Comparison of ENCODE assay signal across 10 cellular contexts in genomic region chr15:88701561-88702095, GRCh38.
DNase-seq lines count a peak whose midpoint lies in the region; ATAC-seq and TF ChIP-seq lines count a peak whose summit lies in the region.
"Had no signal": no experiment of that assay in that cellular context is flagged by ENCODE, and none has a peak within 500 bp of the region (broad histone marks: within the 10 kb centered on the region; RNA-seq: fewer than 3 reads in every experiment).

No MANE protein-coding gene starts in this region.

- H3K4me3 ChIP-seq in osteoblast (ENCODE audit: insufficient read depth, low read length) = no peak overlapping the region

- no peak overlapping the region for H3K27ac Mint-ChIP-seq in activated CD4-positive, alpha-beta memory T cell treated with anti-CD3 and anti-CD28 coated beads, Interleukin-2, amount 10 ng/mL, durations not matched to agents 7 days and 5 days

- CTCF ChIA-PET in activated CD4-positive, alpha-beta memory T cell treated with anti-CD3 and anti-CD28 coated beads, Interleukin-2, amount 10 ng/mL, durations not matched to agents 7 days and 5 days (lab: Charles Lee) = interaction anchor here (1.2 to 1.5 kb wide), 2 partner anchors 64 to 77 kb away, joined by 3 to 6 read pairs; no protein-coding TSS in a partner anchor

- no peak overlapping the region for H3K4me2 ChIP-seq in osteoblast (ENCODE audit: insufficient read depth, low read length)

- no peak overlapping the region for H2AFZ ChIP-seq in osteoblast (ENCODE audit: low read length)
- H2AFZ ChIP-seq: parathyroid adenoma had no signal

- no peaks in the 10 kb centered on the region for H3K9me3 Mint-ChIP-seq in activated CD4-positive, alpha-beta memory T cell treated with anti-CD3 and anti-CD28 coated beads, Interleukin-2, amount 10 ng/mL, durations not matched to agents 7 days and 5 days

- no peak overlapping the region for H3K27ac ChIP-seq in osteoblast (ENCODE audit: low read depth, low read length)
- H3K27ac ChIP-seq: parathyroid adenoma had no signal

- ATAC-seq in HG03159 (IDR thresholded peaks at IDR 0.05; ENCODE audit: unreplicated experiment) = peak; percentile 46
- no peak for ATAC-seq in HG02970 (IDR thresholded peaks at IDR 0.05; ENCODE audit: low FRiP score, unreplicated experiment)

- TF ChIP-seq CTCF in osteoblast (IDR thresholded peaks at IDR 0.05; ENCODE audit: extremely low read depth, low read depth, low read length) = peak; percentile 31

- H3K79me2 ChIP-seq in osteoblast (ENCODE audit: insufficient read depth, low read length) = no peaks in the 10 kb centered on the region
- H3K79me2 ChIP-seq: parathyroid adenoma had no signal

- H3K4me1 Mint-ChIP-seq in activated CD4-positive, alpha-beta memory T cell treated with anti-CD3 and anti-CD28 coated beads, Interleukin-2, amount 10 ng/mL, durations not matched to agents 7 days and 5 days = peaks cover 7% of the 10 kb centered on the region

- H3K4me3 Mint-ChIP-seq in activated CD4-positive, alpha-beta memory T cell treated with anti-CD3 and anti-CD28 coated beads, Interleukin-2, amount 10 ng/mL, durations not matched to agents 7 days and 5 days = no peak overlapping the region

- H4K20me1 ChIP-seq in osteoblast (ENCODE audit: insufficient read depth, low read length) = no peaks in the 10 kb centered on the region

- H3K36me3 ChIP-seq in osteoblast (ENCODE audit: insufficient read depth, low read length) = no peaks in the 10 kb centered on the region

- POLR2A ChIA-PET in activated CD4-positive, alpha-beta memory T cell treated with anti-CD3 and anti-CD28 coated beads, Interleukin-2, amount 10 ng/mL, durations not matched to agents 7 days and 5 days (lab: Charles Lee) = no interaction called here

- H3K4me1 ChIP-seq in osteoblast (ENCODE audit: insufficient read depth, low read length) = peaks cover 7% of the 10 kb centered on the region
- H3K4me1 ChIP-seq: parathyroid adenoma had no signal

- peak; percentile 17 for DNase-seq in activated T-cell treated with anti-CD3 and anti-CD28 coated beads for 4 hours
- DNase-seq in activated T-cell treated with anti-CD3 and anti-CD28 coated beads, Interleukin-2, amount 50 U/mL, for 1 hour = no peak
- DNase-seq in activated CD4-positive, alpha-beta memory T cell treated with anti-CD3 and anti-CD28 coated beads, Interleukin-2, amount 10 ng/mL, durations not matched to agents 7 days and 5 days = peak; percentile 47
- DNase-seq in osteoblast (ENCODE audit: insufficient read length, low spot score, missing footprints) = no peak
- DNase-seq in NCI-H524 (lab: John Stamatoyannopoulos, UW) = no peak
- DNase-seq in DMS 273 (lab: John Stamatoyannopoulos, UW; ENCODE audit: unreplicated experiment) = no peak
- DNase-seq: NCI-H1930 had no signal

- H3K9me3 ChIP-seq in osteoblast (ENCODE audit: low read depth, low read length) = no peaks in the 10 kb centered on the region

- peaks cover 12% of the 10 kb centered on the region for H3K27me3 ChIP-seq in osteoblast (ENCODE audit: insufficient read depth, low read length)

- peaks cover 45% of the 10 kb centered on the region for H3K27me3 Mint-ChIP-seq in activated CD4-positive, alpha-beta memory T cell treated with anti-CD3 and anti-CD28 coated beads, Interleukin-2, amount 10 ng/mL, durations not matched to agents 7 days and 5 days

- no peaks in the 10 kb centered on the region for H3K36me3 Mint-ChIP-seq in activated CD4-positive, alpha-beta memory T cell treated with anti-CD3 and anti-CD28 coated beads, Interleukin-2, amount 10 ng/mL, durations not matched to agents 7 days and 5 days (ENCODE audit: low read depth)

Comparison
In these comparisons a context has a peak if more than half of its experiments do, and no peak if none do; other contexts are left out.
1. DNase-seq: peak in activated T-cell treated with anti-CD3 and anti-CD28 coated beads for 4 hours (single experiment) and activated CD4-positive, alpha-beta memory T cell treated with anti-CD3 and anti-CD28 coated beads, Interleukin-2, amount 10 ng/mL, durations not matched to agents 7 days and 5 days (single experiment); none in activated T-cell treated with anti-CD3 and anti-CD28 coated beads, Interleukin-2, amount 50 U/mL, for 1 hour (single experiment), osteoblast (single experiment), NCI-H524 (0 of 2) and DMS 273 (single experiment).